ENCODE assay signal across 33 cellular contexts in the genomic region with DNA sequence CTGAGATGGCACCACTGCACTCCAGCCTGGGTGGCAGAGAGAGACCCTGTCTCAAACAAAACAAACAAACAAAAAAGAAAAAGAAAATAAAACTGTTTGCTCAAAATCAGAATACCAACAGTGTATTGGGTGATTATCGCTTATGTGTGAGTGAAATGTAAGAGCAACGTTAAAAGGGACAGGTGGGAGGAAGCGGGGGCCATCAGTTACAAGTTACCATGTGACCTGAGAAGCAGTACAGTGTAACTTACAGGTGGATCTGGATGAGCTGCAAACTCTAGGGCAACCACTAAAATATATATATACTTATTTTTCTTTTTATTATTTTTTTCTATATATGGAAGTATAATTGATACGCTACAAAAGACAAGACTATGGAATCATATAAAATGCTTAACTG.
"Had no signal": no experiment of that assay in that cellular context is flagged by ENCODE, and none has a peak within 500 bp of the region (broad histone marks: within the 10 kb centered on the region; RNA-seq: fewer than 3 reads in every experiment).

No MANE protein-coding gene starts in this region.

- H3K4me1 Mint-ChIP-seq: activated B cell treated with CpG ODN at 0.5 μM for 24 hours; activated CD4-positive, alpha-beta memory T cell treated with anti-CD3 and anti-CD28 coated beads, Interleukin-2, amount 10 ng/mL, durations not matched to agents 7 days and 5 days; activated CD4-positive, alpha-beta T cell treated with anti-CD3 and anti-CD28 coated beads, Interleukin-2, amount 10 ng/mL, durations not matched to agents 24 days and 14 days; activated CD8-positive, alpha-beta memory T cell treated with anti-CD3 and anti-CD28 coated beads, Interleukin-2, amount 10 ng/mL, durations not matched to agents 7 days and 5 days; activated naive CD8-positive, alpha-beta T cell treated with anti-CD3 and anti-CD28 coated beads, Interleukin-2, amount 50 U/mL, for 24 hours had no signal

- H3K27ac Mint-ChIP-seq: activated B cell treated with CpG ODN at 0.5 μM for 24 hours; activated CD4-positive, alpha-beta memory T cell treated with anti-CD3 and anti-CD28 coated beads, Interleukin-2, amount 10 ng/mL, durations not matched to agents 7 days and 5 days; activated CD4-positive, alpha-beta T cell treated with anti-CD3 and anti-CD28 coated beads, Interleukin-2, amount 10 ng/mL, durations not matched to agents 24 days and 14 days; activated CD8-positive, alpha-beta memory T cell treated with anti-CD3 and anti-CD28 coated beads, Interleukin-2, amount 10 ng/mL, durations not matched to agents 7 days and 5 days; activated CD8-positive, alpha-beta T cell treated with anti-CD3 and anti-CD28 coated beads, Interleukin-2, amount 10 ng/mL, durations not matched to agents 7 days and 5 days; activated naive CD8-positive, alpha-beta T cell; activated naive CD8-positive, alpha-beta T cell treated with anti-CD3 and anti-CD28 coated beads, Interleukin-2, amount 10 ng/mL, durations not matched to agents 7 days and 5 days; activated naive CD8-positive, alpha-beta T cell treated with anti-CD3 and anti-CD28 coated beads, Interleukin-2, amount 50 U/mL, for 24 hours; activated T-cell treated with anti-CD3 and anti-CD28 coated beads, Interleukin-2, amount 50 U/mL, for 24 hours; activated T-helper 2 cell treated with anti-CD3 and anti-CD28 coated beads, Interferon-gamma antibody, Interleukin-2, Interleukin-4, amounts not matched to agents 10 μg/mL and 5 μg/mL and 100 μg/mL, durations not matched to agents 14 hours and 24 hours and 36 hours; brain; T-helper 1 cell treated with Interleukin-12 subunit alpha and Interleukin-12 subunit beta and Interleukin-4 antibody, amounts not matched to agents 30 μg/mL and 1 μg/mL, for 36 hours had no signal

- H3K27me3 ChIP-seq: ascending aorta, cardiac muscle cell had no signal

- H3K9me3 ChIP-seq: ascending aorta had no signal

- H3K27ac ChIP-seq: ascending aorta, cardiac muscle cell, VCaP had no signal

- DNase-seq: activated B cell treated with CpG ODN at 0.5 μM for 24 hours; activated CD4-positive, alpha-beta memory T cell treated with anti-CD3 and anti-CD28 coated beads, Interleukin-2, amount 10 ng/mL, durations not matched to agents 7 days and 5 days; activated CD4-positive, alpha-beta T cell treated with anti-CD3 and anti-CD28 coated beads for 4 hours; activated CD4-positive, alpha-beta T cell treated with anti-CD3 and anti-CD28 coated beads, Interleukin-2, amount 10 ng/mL, durations not matched to agents 24 days and 14 days; activated CD4-positive, alpha-beta T cell treated with anti-CD3 and anti-CD28 coated beads, Interleukin-2, amount 50 U/mL, for 48 hours; activated CD4-positive, CD25-positive, alpha-beta regulatory T cell treated with anti-CD3 and anti-CD28 coated beads, Interleukin-2, amount 50 U/mL, for 72 hours; activated CD8-positive, alpha-beta memory T cell treated with anti-CD3 and anti-CD28 coated beads for 24 hours; activated CD8-positive, alpha-beta memory T cell treated with anti-CD3 and anti-CD28 coated beads, Interleukin-2, amount 10 ng/mL, durations not matched to agents 7 days and 5 days; activated CD8-positive, alpha-beta memory T cell treated with anti-CD3 and anti-CD28 coated beads, Interleukin-2, amount 50 U/mL, for 48 hours; activated CD8-positive, alpha-beta T cell treated with anti-CD3 and anti-CD28 coated beads, Interleukin-2, amount 10 ng/mL, durations not matched to agents 7 days and 5 days; activated effector memory CD4-positive, alpha-beta T cell treated with Interleukin-2 at 50 U/mL for 16 hours; activated gamma-delta T cell; activated naive CD4-positive, alpha-beta T cell treated with anti-CD3 and anti-CD28 coated beads, Interleukin-2, amount 50 U/mL, for 16 hours; activated naive CD4-positive, alpha-beta T cell treated with Interleukin-2 at 50 U/mL for 16 hours; activated naive CD8-positive, alpha-beta T cell treated with anti-CD3 and anti-CD28 coated beads, Interleukin-2, amount 10 ng/mL, durations not matched to agents 7 days and 5 days; activated naive CD8-positive, alpha-beta T cell treated with anti-CD3 and anti-CD28 coated beads, Interleukin-2, amount 50 U/mL, for 24 hours; activated T-cell treated with anti-CD3 and anti-CD28 coated beads, Interleukin-2, amount 50 U/mL, for 24 hours; activated T-cell treated with anti-CD3 and anti-CD28 coated beads, Interleukin-2, amount 50 U/mL, for 48 hours; amygdala; anterior cingulate cortex; cerebellar nuclear complex; T-helper 1 cell; T-helper 9 cell had no signal

- H3K36me3 Mint-ChIP-seq: activated CD8-positive, alpha-beta memory T cell treated with anti-CD3 and anti-CD28 coated beads, Interleukin-2, amount 10 ng/mL, durations not matched to agents 7 days and 5 days; activated naive CD8-positive, alpha-beta T cell; activated naive CD8-positive, alpha-beta T cell treated with anti-CD3 and anti-CD28 coated beads, Interleukin-2, amount 10 ng/mL, durations not matched to agents 7 days and 5 days; brain had no signal

- H3K27me3 Mint-ChIP-seq: activated CD4-positive, alpha-beta memory T cell treated with anti-CD3 and anti-CD28 coated beads, Interleukin-2, amount 10 ng/mL, durations not matched to agents 7 days and 5 days; activated CD4-positive, alpha-beta T cell treated with anti-CD3 and anti-CD28 coated beads, Interleukin-2, amount 10 ng/mL, durations not matched to agents 24 days and 14 days; activated CD8-positive, alpha-beta memory T cell treated with anti-CD3 and anti-CD28 coated beads, Interleukin-2, amount 10 ng/mL, durations not matched to agents 7 days and 5 days; activated naive CD8-positive, alpha-beta T cell; activated naive CD8-positive, alpha-beta T cell treated with anti-CD3 and anti-CD28 coated beads, Interleukin-2, amount 10 ng/mL, durations not matched to agents 7 days and 5 days; activated T-cell treated with anti-CD3 and anti-CD28 coated beads, Interleukin-2, amount 50 U/mL, for 24 hours had no signal

- H3K9me3 Mint-ChIP-seq: activated B cell treated with CpG ODN at 0.5 μM for 24 hours; activated CD4-positive, alpha-beta memory T cell treated with anti-CD3 and anti-CD28 coated beads, Interleukin-2, amount 10 ng/mL, durations not matched to agents 7 days and 5 days; activated CD4-positive, alpha-beta T cell treated with anti-CD3 and anti-CD28 coated beads, Interleukin-2, amount 10 ng/mL, durations not matched to agents 24 days and 14 days; activated naive CD8-positive, alpha-beta T cell treated with anti-CD3 and anti-CD28 coated beads, Interleukin-2, amount 10 ng/mL, durations not matched to agents 7 days and 5 days; activated naive CD8-positive, alpha-beta T cell treated with anti-CD3 and anti-CD28 coated beads, Interleukin-2, amount 50 U/mL, for 24 hours; activated T-cell treated with anti-CD3 and anti-CD28 coated beads, Interleukin-2, amount 50 U/mL, for 24 hours; activated T-helper 2 cell treated with anti-CD3 and anti-CD28 coated beads, Interferon-gamma antibody, Interleukin-2, Interleukin-4, amounts not matched to agents 10 μg/mL and 5 μg/mL and 100 μg/mL, durations not matched to agents 14 hours and 24 hours and 36 hours; brain; central memory CD8-positive, alpha-beta T cell; T-helper 1 cell treated with Interleukin-12 subunit alpha and Interleukin-12 subunit beta and Interleukin-4 antibody, amounts not matched to agents 30 μg/mL and 1 μg/mL, for 36 hours had no signal

- FAIRE-seq: bronchial epithelial cell, TTC549 had no signal

- H3K4me3 ChIP-seq: ascending aorta, cardiac muscle cell had no signal

- ATAC-seq: activated CD8-positive, alpha-beta memory T cell treated with anti-CD3 and anti-CD28 coated beads, Interleukin-2, amount 10 ng/mL, durations not matched to agents 7 days and 5 days; activated CD8-positive, alpha-beta T cell treated with anti-CD3 and anti-CD28 coated beads, Interleukin-2, amount 10 ng/mL, durations not matched to agents 7 days and 5 days; activated naive CD8-positive, alpha-beta T cell treated with anti-CD3 and anti-CD28 coated beads, Interleukin-2, amount 50 U/mL, for 24 hours had no signal

- H3K4me3 Mint-ChIP-seq: activated B cell treated with CpG ODN at 0.5 μM for 24 hours; activated CD4-positive, alpha-beta memory T cell treated with anti-CD3 and anti-CD28 coated beads, Interleukin-2, amount 10 ng/mL, durations not matched to agents 7 days and 5 days; activated CD4-positive, alpha-beta T cell treated with anti-CD3 and anti-CD28 coated beads, Interleukin-2, amount 10 ng/mL, durations not matched to agents 24 days and 14 days; activated CD8-positive, alpha-beta memory T cell treated with anti-CD3 and anti-CD28 coated beads, Interleukin-2, amount 10 ng/mL, durations not matched to agents 7 days and 5 days; activated CD8-positive, alpha-beta T cell treated with anti-CD3 and anti-CD28 coated beads, Interleukin-2, amount 10 ng/mL, durations not matched to agents 7 days and 5 days; activated naive CD8-positive, alpha-beta T cell; activated naive CD8-positive, alpha-beta T cell treated with anti-CD3 and anti-CD28 coated beads, Interleukin-2, amount 10 ng/mL, durations not matched to agents 7 days and 5 days; activated naive CD8-positive, alpha-beta T cell treated with anti-CD3 and anti-CD28 coated beads, Interleukin-2, amount 50 U/mL, for 24 hours; activated T-cell treated with anti-CD3 and anti-CD28 coated beads, Interleukin-2, amount 50 U/mL, for 24 hours; brain; central memory CD8-positive, alpha-beta T cell; T-helper 1 cell treated with Interleukin-12 subunit alpha and Interleukin-12 subunit beta and Interleukin-4 antibody, amounts not matched to agents 30 μg/mL and 1 μg/mL, for 36 hours had no signal

- H3K36me3 ChIP-seq: ascending aorta, cardiac muscle cell had no signal
